22 cellular contexts compared by ENCODE assay signal in the genomic region with DNA sequence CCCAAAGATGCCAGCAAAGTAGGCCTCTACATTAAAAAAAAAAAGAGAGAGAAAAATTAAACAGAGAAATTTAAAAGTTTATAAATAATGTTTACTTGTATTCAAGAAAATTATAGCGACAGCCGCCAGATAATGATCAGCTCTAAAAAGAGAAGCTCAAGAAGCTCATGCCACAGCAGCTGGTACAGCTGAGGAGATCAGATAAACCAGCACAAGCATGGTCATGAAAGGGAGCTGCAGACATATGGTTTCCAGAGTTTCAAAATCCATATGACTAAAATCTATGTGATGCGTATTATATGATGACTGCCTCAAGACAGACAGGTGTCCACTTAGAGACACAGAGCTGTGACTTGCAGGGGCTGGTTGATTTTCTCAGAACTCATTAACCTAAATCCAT.
"Had no signal": no experiment of that assay in that cellular context is flagged by ENCODE, and none has a peak within 500 bp of the region (broad histone marks: within the 10 kb centered on the region; RNA-seq: fewer than 3 reads in every experiment).

No MANE protein-coding gene starts in this region.

- H3K4me1 Mint-ChIP-seq: activated B cell treated with CpG ODN at 0.5 μM for 24 hours; central memory CD8-positive, alpha-beta T cell; endodermal cell had no signal

- H3K27me3 Mint-ChIP-seq: activated B cell treated with CpG ODN at 0.5 μM for 24 hours; stimulated activated naive CD8-positive, alpha-beta T cell treated with anti-CD3 and anti-CD28 coated beads, Interleukin-15, Interleukin-2, amounts not matched to agents 100 ng/mL and 50 ng/mL, for 24 hours had no signal

- H3K27ac Mint-ChIP-seq: activated B cell treated with CpG ODN at 0.5 μM for 24 hours; activated CD8-positive, alpha-beta memory T cell treated with anti-CD3 and anti-CD28 coated beads, Interleukin-2, amount 10 ng/mL, durations not matched to agents 7 days and 5 days; activated CD8-positive, alpha-beta T cell treated with anti-CD3 and anti-CD28 coated beads, Interleukin-2, amount 10 ng/mL, durations not matched to agents 7 days and 5 days; activated naive CD4-positive, alpha-beta T cell treated with anti-CD3 and anti-CD28 coated beads, Interleukin-2, amount 50 U/mL, for 72 hours; activated T-cell treated with anti-CD3 and anti-CD28 coated beads, Interleukin-2, amount 50 U/mL, for 72 hours; dendritic cell treated with granulocyte-macrophage colony-stimulating factor and Interleukin-4, amounts not matched to agents 40 ng/mL and 50 ng/mL, for 4 days; endodermal cell; naive thymus-derived CD4-positive, alpha-beta T cell; progenitor cell of endocrine pancreas; stimulated activated naive CD8-positive, alpha-beta T cell treated with anti-CD3 and anti-CD28 coated beads, Interleukin-15, Interleukin-2, amounts not matched to agents 100 ng/mL and 50 ng/mL, for 24 hours had no signal

- H3K36me3 Mint-ChIP-seq: activated CD8-positive, alpha-beta memory T cell treated with anti-CD3 and anti-CD28 coated beads, Interleukin-2, amount 10 ng/mL, durations not matched to agents 7 days and 5 days had no signal

- DNase-seq: activated B cell treated with CpG ODN at 0.5 μM for 24 hours; activated CD8-positive, alpha-beta memory T cell treated with anti-CD3 and anti-CD28 coated beads, Interleukin-2, amount 10 ng/mL, durations not matched to agents 7 days and 5 days; activated CD8-positive, alpha-beta T cell treated with anti-CD3 and anti-CD28 coated beads, Interleukin-2, amount 10 ng/mL, durations not matched to agents 7 days and 5 days; activated naive CD4-positive, alpha-beta T cell; activated T-cell treated with anti-CD3 and anti-CD28 coated beads for 4 hours; activated T-cell treated with anti-CD3 and anti-CD28 coated beads, Interleukin-2, amount 50 U/mL, for 72 hours; endodermal cell; foreskin keratinocyte; heart left ventricle; midbrain; naive thymus-derived CD4-positive, alpha-beta T cell; ovary; right lobe of liver; stimulated activated CD4-positive, alpha-beta T cell treated with anti-CD3 and anti-CD28 coated beads, Interleukin-2, amount 100 ng/mL, for 48 hours; T-helper 9 cell; trophoblast cell; uterus had no signal

- ATAC-seq: activated CD8-positive, alpha-beta memory T cell treated with anti-CD3 and anti-CD28 coated beads, Interleukin-2, amount 10 ng/mL, durations not matched to agents 7 days and 5 days; activated CD8-positive, alpha-beta T cell treated with anti-CD3 and anti-CD28 coated beads, Interleukin-2, amount 10 ng/mL, durations not matched to agents 7 days and 5 days; activated naive CD4-positive, alpha-beta T cell treated with anti-CD3 and anti-CD28 coated beads, Interleukin-2, amount 50 U/mL, for 72 hours; activated T-cell treated with anti-CD3 and anti-CD28 coated beads, Interleukin-2, amount 50 U/mL, for 72 hours; foreskin keratinocyte; heart left ventricle; naive thymus-derived CD4-positive, alpha-beta T cell; right lobe of liver had no signal

- H3K4me3 Mint-ChIP-seq: activated B cell treated with CpG ODN at 0.5 μM for 24 hours; activated CD8-positive, alpha-beta memory T cell treated with anti-CD3 and anti-CD28 coated beads, Interleukin-2, amount 10 ng/mL, durations not matched to agents 7 days and 5 days; activated CD8-positive, alpha-beta T cell treated with anti-CD3 and anti-CD28 coated beads, Interleukin-2, amount 10 ng/mL, durations not matched to agents 7 days and 5 days; activated T-cell treated with anti-CD3 and anti-CD28 coated beads, Interleukin-2, amount 50 U/mL, for 72 hours; central memory CD8-positive, alpha-beta T cell; dendritic cell treated with granulocyte-macrophage colony-stimulating factor and Interleukin-4, amounts not matched to agents 40 ng/mL and 50 ng/mL, for 4 days; endodermal cell; naive thymus-derived CD4-positive, alpha-beta T cell; stimulated activated naive CD8-positive, alpha-beta T cell treated with anti-CD3 and anti-CD28 coated beads, Interleukin-15, Interleukin-2, amounts not matched to agents 100 ng/mL and 50 ng/mL, for 24 hours had no signal

- H3K9me3 Mint-ChIP-seq: activated naive CD4-positive, alpha-beta T cell treated with anti-CD3 and anti-CD28 coated beads, Interleukin-2, amount 50 U/mL, for 72 hours; central memory CD8-positive, alpha-beta T cell; dendritic cell treated with granulocyte-macrophage colony-stimulating factor and Interleukin-4, amounts not matched to agents 40 ng/mL and 50 ng/mL, for 4 days; stimulated activated naive CD8-positive, alpha-beta T cell treated with anti-CD3 and anti-CD28 coated beads, Interleukin-15, Interleukin-2, amounts not matched to agents 100 ng/mL and 50 ng/mL, for 24 hours had no signal
